In the genomic region with DNA sequence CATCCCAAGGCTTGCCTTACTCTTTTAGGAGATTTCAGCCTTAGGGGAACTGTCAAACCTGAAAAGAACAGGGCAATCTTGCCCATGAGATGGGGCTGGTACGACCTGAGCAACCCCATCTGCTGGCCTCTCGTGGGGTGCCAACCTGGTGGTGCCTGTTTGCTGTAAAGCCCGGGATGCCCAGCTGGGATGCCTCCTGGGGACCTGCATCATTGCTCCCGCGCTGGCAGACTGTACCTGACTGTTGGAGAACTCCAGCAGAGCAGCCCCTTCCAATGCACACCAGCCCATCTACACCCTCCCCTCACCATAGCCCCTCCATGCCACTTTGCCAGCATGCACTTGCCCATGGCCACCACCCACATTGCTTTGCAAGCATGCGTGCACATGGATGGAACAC, we compare ENCODE assay signal across 24 cellular contexts.
"Had no signal": no experiment of that assay in that cellular context is flagged by ENCODE, and none has a peak within 500 bp of the region (broad histone marks: within the 10 kb centered on the region; RNA-seq: fewer than 3 reads in every experiment).

No MANE protein-coding gene starts in this region.

- H3K4me2 ChIP-seq: smooth muscle cell had no signal

- H2AFZ ChIP-seq: parathyroid adenoma had no signal

- H3K36me3 ChIP-seq: gastrocnemius medialis, lower lobe of right lung, prostate gland, right atrium auricular region, stomach, thyroid gland had no signal

- H3K9me3 Mint-ChIP-seq: natural killer cell treated with Interleukin-12 subunit alpha and Interleukin-12 subunit beta and Interleukin-15 and Interleukin-18, amount 100 ng/mL, for 72 hours; type B pancreatic cell had no signal

- H3K4me1 Mint-ChIP-seq: mesothelial cell of epicardium, naive B cell, neural crest cell had no signal

- H3K27ac ChIP-seq: gastrocnemius medialis, lower lobe of right lung, parathyroid adenoma, prostate gland, right atrium auricular region, stomach, thyroid gland had no signal

- H3K27me3 ChIP-seq: gastrocnemius medialis, right atrium auricular region, stomach, thyroid gland had no signal

- H3K4me3 ChIP-seq: gastrocnemius medialis, lower lobe of right lung, mucosa of descending colon, prostate gland, right atrium auricular region, smooth muscle cell, stomach, thyroid gland had no signal

- H3K4me1 ChIP-seq: gastrocnemius medialis, lower lobe of right lung, parathyroid adenoma, prostate gland, right atrium auricular region, stomach, thyroid gland had no signal

- H3K79me2 ChIP-seq: parathyroid adenoma had no signal

- H3K27ac Mint-ChIP-seq: effector memory CD8-positive, alpha-beta T cell; mesothelial cell of epicardium; natural killer cell treated with Interleukin-12 subunit alpha and Interleukin-12 subunit beta and Interleukin-15 and Interleukin-18, amount 100 ng/mL, for 72 hours; type B pancreatic cell had no signal

- H3K9ac ChIP-seq: parathyroid adenoma had no signal

- DNase-seq: cortex of kidney; effector memory CD8-positive, alpha-beta T cell; erythroblast; gastrocnemius medialis; head of caudate nucleus; left ventricle myocardium superior; lower lobe of right lung; mucosa of descending colon; naive B cell; stimulated activated CD4-positive, alpha-beta T cell treated with anti-CD3 and anti-CD28 coated beads, Interleukin-12 subunit alpha, Interleukin-12 subunit beta, amount 100 ng/mL, for 4 hours; stimulated activated CD4-positive, alpha-beta T cell treated with anti-CD3 and anti-CD28 coated beads, Interleukin-1b, Interleukin-23, amount 100 ng/mL, for 48 hours; stimulated activated CD4-positive, alpha-beta T cell treated with anti-CD3 and anti-CD28 coated beads, Interleukin-4, amount 100 ng/mL, for 1 hour; stimulated activated CD8-positive, alpha-beta memory T cell treated with anti-CD3 and anti-CD28 coated beads, Interleukin-4, amount 100 ng/mL, for 48 hours; stimulated activated naive CD4-positive, alpha-beta T cell treated with Interleukin-2 at 50 U/mL for 16 hours; stomach; thyroid gland had no signal

- H3K36me3 Mint-ChIP-seq: mesothelial cell of epicardium; naive B cell; natural killer cell treated with Interleukin-12 subunit alpha and Interleukin-12 subunit beta and Interleukin-15 and Interleukin-18, amount 100 ng/mL, for 72 hours; type B pancreatic cell had no signal

- H3K9me3 ChIP-seq: gastrocnemius medialis, lower lobe of right lung, mucosa of descending colon, prostate gland, thyroid gland had no signal

- H3K4me3 Mint-ChIP-seq: effector memory CD8-positive, alpha-beta T cell; mesothelial cell of epicardium; naive B cell; natural killer cell treated with Interleukin-12 subunit alpha and Interleukin-12 subunit beta and Interleukin-15 and Interleukin-18, amount 100 ng/mL, for 72 hours; neural crest cell; type B pancreatic cell had no signal

- H3K27me3 Mint-ChIP-seq: effector memory CD8-positive, alpha-beta T cell; natural killer cell treated with Interleukin-12 subunit alpha and Interleukin-12 subunit beta and Interleukin-15 and Interleukin-18, amount 100 ng/mL, for 72 hours had no signal
